ENCODE assay signal across 21 cellular contexts in genomic region chr9:6076856-6077255, GRCh38.
"Had no signal": no experiment of that assay in that cellular context is flagged by ENCODE, and none has a peak within 500 bp of the region (broad histone marks: within the 10 kb centered on the region; RNA-seq: fewer than 3 reads in every experiment).

No MANE protein-coding gene starts in this region.

- H3K27me3 ChIP-seq: cardiac muscle cell, colonic mucosa, neutrophil, thyroid gland, uterus had no signal

- H3K27ac ChIP-seq: cardiac muscle cell, colonic mucosa, neutrophil, skin epidermis, thyroid gland, uterus had no signal

- DNase-seq: activated CD4-positive, alpha-beta T cell treated with anti-CD3 and anti-CD28 coated beads, Interleukin-2, amount 50 U/mL, for 1 hour; activated effector memory CD4-positive, alpha-beta T cell treated with anti-CD3 and anti-CD28 coated beads, Interleukin-2, amount 50 U/mL, for 16 hours; activated naive CD8-positive, alpha-beta T cell treated with anti-CD3 and anti-CD28 coated beads for 36 hours; activated T-cell treated with anti-CD3 and anti-CD28 coated beads, Interleukin-2, amount 50 U/mL, for 1 hour; anterior cingulate cortex; colonic mucosa; effector CD4-positive, alpha-beta T cell; hypothalamus; left colon; naive thymus-derived CD4-positive, alpha-beta T cell; posterior cingulate gyrus; stimulated activated CD4-positive, alpha-beta T cell treated with anti-CD3 and anti-CD28 coated beads, Interleukin-4, amount 100 ng/mL, for 4 hours; stimulated activated naive CD8-positive, alpha-beta T cell treated with anti-CD3 and anti-CD28 coated beads, Interleukin-15, amount 100 ng/mL, for 72 hours; T-helper 2 cell; thyroid gland; uterus had no signal

- H3K36me3 ChIP-seq: cardiac muscle cell, colonic mucosa, neutrophil, thyroid gland, uterus had no signal

- FAIRE-seq: endothelial cell of umbilical vein, TTC549 had no signal

- H3K9me3 Mint-ChIP-seq: activated naive CD8-positive, alpha-beta T cell treated with anti-CD3 and anti-CD28 coated beads for 36 hours had no signal

- H3K4me1 ChIP-seq: colonic mucosa, thyroid gland, uterus had no signal

- H3K27ac Mint-ChIP-seq: activated naive CD8-positive, alpha-beta T cell treated with anti-CD3 and anti-CD28 coated beads for 36 hours; naive thymus-derived CD4-positive, alpha-beta T cell; stimulated activated naive CD8-positive, alpha-beta T cell treated with anti-CD3 and anti-CD28 coated beads, Interleukin-15, amount 100 ng/mL, for 72 hours had no signal

- H3K36me3 Mint-ChIP-seq: activated naive CD8-positive, alpha-beta T cell treated with anti-CD3 and anti-CD28 coated beads for 36 hours had no signal

- H3K4me3 ChIP-seq: cardiac muscle cell, colonic mucosa, skin epidermis, thyroid gland, uterus had no signal

- H3K4me3 Mint-ChIP-seq: activated naive CD8-positive, alpha-beta T cell treated with anti-CD3 and anti-CD28 coated beads for 36 hours; naive thymus-derived CD4-positive, alpha-beta T cell; stimulated activated naive CD8-positive, alpha-beta T cell treated with anti-CD3 and anti-CD28 coated beads, Interleukin-15, amount 100 ng/mL, for 72 hours had no signal

- ATAC-seq: left colon; naive thymus-derived CD4-positive, alpha-beta T cell; stimulated activated naive CD8-positive, alpha-beta T cell treated with anti-CD3 and anti-CD28 coated beads, Interleukin-15, amount 100 ng/mL, for 72 hours had no signal

- H3K9me3 ChIP-seq: colonic mucosa, neutrophil, thyroid gland, uterus had no signal

- H3K27me3 Mint-ChIP-seq: activated naive CD8-positive, alpha-beta T cell treated with anti-CD3 and anti-CD28 coated beads for 36 hours; stimulated activated naive CD8-positive, alpha-beta T cell treated with anti-CD3 and anti-CD28 coated beads, Interleukin-15, amount 100 ng/mL, for 72 hours had no signal
